2 cellular contexts compared by ENCODE assay signal in genomic region chr21:39082656-39083376, GRCh38.
TF ChIP-seq lines count a peak whose summit lies in the region.

No MANE protein-coding gene starts in this region.

TF ChIP-seq in GM23338, 12 proteins besides CTCF, POLR2A, EP300 and RAD21:
- TF ChIP-seq STAT1 (IDR thresholded peaks at IDR 0.05; ENCODE audit: unreplicated experiment): no peak
- no peak for TF ChIP-seq NANOG (IDR thresholded peaks at IDR 0.05; ENCODE audit: borderline replicate concordance)
- no peak for TF ChIP-seq CREB1 (CRISPR knock-in tag; IDR thresholded peaks at IDR 0.05; ENCODE audit: low read depth)
- TF ChIP-seq EZH2 (IDR thresholded peaks at IDR 0.05; ENCODE audit: low read depth, unreplicated experiment): no peak
- no peak for TF ChIP-seq ZNF114 (CRISPR knock-in tag; IDR thresholded peaks at IDR 0.05)
- TF ChIP-seq REST (IDR thresholded peaks at IDR 0.05; ENCODE audit: unreplicated experiment): no peak
- no peak for TF ChIP-seq POLR2AphosphoS5 (IDR thresholded peaks at IDR 0.05; ENCODE audit: low read depth)
- TF ChIP-seq, protein P1, sequence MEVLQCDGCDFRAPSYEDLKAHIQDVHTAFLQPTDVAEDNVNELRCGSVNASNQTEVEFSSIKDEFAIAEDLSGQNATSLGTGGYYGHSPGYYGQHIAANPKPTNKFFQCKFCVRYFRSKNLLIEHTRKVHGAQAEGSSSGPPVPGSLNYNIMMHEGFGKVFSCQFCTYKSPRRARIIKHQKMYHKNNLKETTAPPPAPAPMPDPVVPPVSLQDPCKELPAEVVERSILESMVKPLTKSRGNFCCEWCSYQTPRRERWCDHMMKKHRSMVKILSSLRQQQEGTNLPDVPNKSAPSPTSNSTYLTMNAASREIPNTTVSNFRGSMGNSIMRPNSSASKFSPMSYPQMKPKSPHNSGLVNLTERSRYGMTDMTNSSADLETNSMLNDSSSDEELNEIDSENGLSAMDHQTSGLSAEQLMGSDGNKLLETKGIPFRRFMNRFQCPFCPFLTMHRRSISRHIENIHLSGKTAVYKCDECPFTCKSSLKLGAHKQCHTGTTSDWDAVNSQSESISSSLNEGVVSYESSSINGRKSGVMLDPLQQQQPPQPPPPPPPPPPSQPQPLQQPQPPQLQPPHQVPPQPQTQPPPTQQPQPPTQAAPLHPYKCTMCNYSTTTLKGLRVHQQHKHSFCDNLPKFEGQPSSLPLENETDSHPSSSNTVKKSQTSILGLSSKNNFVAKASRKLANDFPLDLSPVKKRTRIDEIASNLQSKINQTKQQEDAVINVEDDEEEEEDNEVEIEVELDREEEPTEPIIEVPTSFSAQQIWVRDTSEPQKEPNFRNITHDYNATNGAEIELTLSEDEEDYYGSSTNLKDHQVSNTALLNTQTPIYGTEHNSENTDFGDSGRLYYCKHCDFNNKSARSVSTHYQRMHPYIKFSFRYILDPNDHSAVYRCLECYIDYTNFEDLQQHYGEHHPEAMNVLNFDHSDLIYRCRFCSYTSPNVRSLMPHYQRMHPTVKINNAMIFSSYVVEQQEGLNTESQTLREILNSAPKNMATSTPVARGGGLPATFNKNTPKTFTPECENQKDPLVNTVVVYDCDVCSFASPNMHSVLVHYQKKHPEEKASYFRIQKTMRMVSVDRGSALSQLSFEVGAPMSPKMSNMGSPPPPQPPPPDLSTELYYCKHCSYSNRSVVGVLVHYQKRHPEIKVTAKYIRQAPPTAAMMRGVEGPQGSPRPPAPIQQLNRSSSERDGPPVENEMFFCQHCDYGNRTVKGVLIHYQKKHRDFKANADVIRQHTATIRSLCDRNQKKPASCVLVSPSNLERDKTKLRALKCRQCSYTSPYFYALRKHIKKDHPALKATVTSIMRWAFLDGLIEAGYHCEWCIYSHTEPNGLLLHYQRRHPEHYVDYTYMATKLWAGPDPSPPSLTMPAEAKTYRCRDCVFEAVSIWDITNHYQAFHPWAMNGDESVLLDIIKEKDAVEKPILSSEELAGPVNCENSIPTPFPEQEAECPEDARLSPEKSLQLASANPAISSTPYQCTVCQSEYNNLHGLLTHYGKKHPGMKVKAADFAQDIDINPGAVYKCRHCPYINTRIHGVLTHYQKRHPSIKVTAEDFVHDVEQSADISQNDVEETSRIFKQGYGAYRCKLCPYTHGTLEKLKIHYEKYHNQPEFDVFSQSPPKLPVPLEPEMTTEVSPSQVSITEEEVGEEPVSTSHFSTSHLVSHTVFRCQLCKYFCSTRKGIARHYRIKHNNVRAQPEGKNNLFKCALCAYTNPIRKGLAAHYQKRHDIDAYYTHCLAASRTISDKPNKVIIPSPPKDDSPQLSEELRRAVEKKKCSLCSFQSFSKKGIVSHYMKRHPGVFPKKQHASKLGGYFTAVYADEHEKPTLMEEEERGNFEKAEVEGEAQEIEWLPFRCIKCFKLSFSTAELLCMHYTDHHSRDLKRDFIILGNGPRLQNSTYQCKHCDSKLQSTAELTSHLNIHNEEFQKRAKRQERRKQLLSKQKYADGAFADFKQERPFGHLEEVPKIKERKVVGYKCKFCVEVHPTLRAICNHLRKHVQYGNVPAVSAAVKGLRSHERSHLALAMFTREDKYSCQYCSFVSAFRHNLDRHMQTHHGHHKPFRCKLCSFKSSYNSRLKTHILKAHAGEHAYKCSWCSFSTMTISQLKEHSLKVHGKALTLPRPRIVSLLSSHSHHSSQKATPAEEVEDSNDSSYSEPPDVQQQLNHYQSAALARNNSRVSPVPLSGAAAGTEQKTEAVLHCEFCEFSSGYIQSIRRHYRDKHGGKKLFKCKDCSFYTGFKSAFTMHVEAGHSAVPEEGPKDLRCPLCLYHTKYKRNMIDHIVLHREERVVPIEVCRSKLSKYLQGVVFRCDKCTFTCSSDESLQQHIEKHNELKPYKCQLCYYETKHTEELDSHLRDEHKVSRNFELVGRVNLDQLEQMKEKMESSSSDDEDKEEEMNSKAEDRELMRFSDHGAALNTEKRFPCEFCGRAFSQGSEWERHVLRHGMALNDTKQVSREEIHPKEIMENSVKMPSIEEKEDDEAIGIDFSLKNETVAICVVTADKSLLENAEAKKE (CRISPR knock-in tag; IDR thresholded peaks at IDR 0.05): no peak
- TF ChIP-seq JUNB (IDR thresholded peaks at IDR 0.05; ENCODE audit: unreplicated experiment): no peak
- TF ChIP-seq, protein P2, sequence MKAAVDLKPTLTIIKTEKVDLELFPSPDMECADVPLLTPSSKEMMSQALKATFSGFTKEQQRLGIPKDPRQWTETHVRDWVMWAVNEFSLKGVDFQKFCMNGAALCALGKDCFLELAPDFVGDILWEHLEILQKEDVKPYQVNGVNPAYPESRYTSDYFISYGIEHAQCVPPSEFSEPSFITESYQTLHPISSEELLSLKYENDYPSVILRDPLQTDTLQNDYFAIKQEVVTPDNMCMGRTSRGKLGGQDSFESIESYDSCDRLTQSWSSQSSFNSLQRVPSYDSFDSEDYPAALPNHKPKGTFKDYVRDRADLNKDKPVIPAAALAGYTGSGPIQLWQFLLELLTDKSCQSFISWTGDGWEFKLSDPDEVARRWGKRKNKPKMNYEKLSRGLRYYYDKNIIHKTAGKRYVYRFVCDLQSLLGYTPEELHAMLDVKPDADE (IDR thresholded peaks at IDR 0.05): no peak
- TF ChIP-seq EZH2phosphoT487 (IDR thresholded peaks at IDR 0.05; ENCODE audit: unreplicated experiment): no peak
- TF ChIP-seq ZNF331 (CRISPR knock-in tag; IDR thresholded peaks at IDR 0.05; ENCODE audit: low read depth): no peak
TF ChIP-seq in GM23338: peak in this region for 0.

TF ChIP-seq in H1, 55 proteins besides CTCF, POLR2A, EP300 and RAD21:
- 0 out of 2 replicates have a peak, but pooled peaks have one; percentile 19 for TF ChIP-seq NRF1 (IDR thresholded peaks at IDR 0.05; ENCODE audit: low read depth, low read length)
- TF ChIP-seq E2F6 (IDR thresholded peaks at IDR 0.05): 0 out of 2 replicates have a peak, but pooled peaks have one; percentile 36
- peak; percentile 97 for TF ChIP-seq TCF12 (IDR thresholded peaks at IDR 0.05; ENCODE audit: low read depth, low read length)
- TF ChIP-seq SP1 (IDR thresholded peaks at IDR 0.05; ENCODE audit: low read depth, low read length): 0 out of 2 replicates have a peak, but pooled peaks have one; percentile 36
- TF ChIP-seq MAFK (IDR thresholded peaks at IDR 0.05; ENCODE audit: low read depth, low read length): no peak
- TF ChIP-seq TEAD4 (IDR thresholded peaks at IDR 0.05; ENCODE audit: low read depth, low read length): peak; percentile 12; the same call in 1 of the 2 replicates
